8 cellular contexts compared by ENCODE assay signal in genomic region chr3:155870945-155871745, GRCh38. TPM values are rescaled to one million over a fixed set of nuclear protein-coding genes. Genes with fewer than 3 reads are reported as not detected.
A peak's percentile ranks its signal among the peaks of the same experiment; 100 is the strongest.
DNase-seq lines count a peak whose midpoint lies in the region; ATAC-seq and TF ChIP-seq lines count a peak whose summit lies in the region.

No MANE protein-coding gene starts in this region.

- H3K27me3 ChIP-seq in CD8-positive, alpha-beta memory T cell (ENCODE audit: insufficient read depth, low read length, poor library complexity, severe bottlenecking) = no peaks in the 10 kb centered on the region
- no peaks in the 10 kb centered on the region for H3K27me3 ChIP-seq in hepatocyte
- no peaks in the 10 kb centered on the region for H3K27me3 ChIP-seq in sigmoid colon

- no peaks in the 10 kb centered on the region for H3K9me2 ChIP-seq in hepatocyte (replicated peaks; ENCODE audit: insufficient read depth)

- peak overlapping the region; percentile 88 to 96 (median 94) for H3K4me3 Mint-ChIP-seq in CD8-positive, alpha-beta memory T cell
- peak overlapping the region; percentile 100 for H3K4me3 Mint-ChIP-seq in T-helper 1 cell treated with Interleukin-12 subunit alpha and Interleukin-12 subunit beta and Interleukin-4 antibody, amounts not matched to agents 30 μg/mL and 1 μg/mL, for 36 hours

- POLR2A ChIA-PET in CD8-positive, alpha-beta memory T cell (lab: Charles Lee) = interaction anchor here (1.5 to 2.9 kb wide), 3 partner anchors 9 to 66 kb away, joined by 5 to 24 read pairs (median 11); partner anchors contain the start of genes C3orf33 and SLC33A1

- peak; percentile 30 for ATAC-seq in GM19397 (IDR thresholded peaks at IDR 0.05; ENCODE audit: unreplicated experiment)
- ATAC-seq in HG03469 (IDR thresholded peaks at IDR 0.05; ENCODE audit: unreplicated experiment) = peak; percentile 8

- TF ChIP-seq CTCF in hepatocyte (IDR thresholded peaks at IDR 0.05; ENCODE audit: poor library complexity) = no peak
- no peak for TF ChIP-seq CTCF in sigmoid colon (IDR thresholded peaks at IDR 0.05)

- H3K9me3 ChIP-seq in CD8-positive, alpha-beta memory T cell (ENCODE audit: low read length) = no peaks in the 10 kb centered on the region
- H3K9me3 ChIP-seq in hepatocyte (ENCODE audit: low read depth) = no peaks in the 10 kb centered on the region
- H3K9me3 ChIP-seq in sigmoid colon = no peaks in the 10 kb centered on the region

- TF ChIP-seq POLR2A in sigmoid colon (IDR thresholded peaks at IDR 0.05) = no peak

- H2AFZ ChIP-seq in hepatocyte = peak overlapping the region; percentile 92

- H3K4me2 ChIP-seq in hepatocyte = peak overlapping the region; percentile 81

- H4K20me1 ChIP-seq in hepatocyte (ENCODE audit: insufficient read depth, poor library complexity, severe bottlenecking) = peaks cover 25% of the 10 kb centered on the region

- peaks cover 35 to 41% (median 36%) of the 10 kb centered on the region in 3 donors for H3K4me1 Mint-ChIP-seq in CD8-positive, alpha-beta memory T cell
- H3K4me1 Mint-ChIP-seq in T-helper 1 cell treated with Interleukin-12 subunit alpha and Interleukin-12 subunit beta and Interleukin-4 antibody, amounts not matched to agents 30 μg/mL and 1 μg/mL, for 36 hours (ENCODE audit: low read depth) = peaks cover 20% of the 10 kb centered on the region

- H3K27ac Mint-ChIP-seq in CD8-positive, alpha-beta memory T cell = peak overlapping the region; percentile 70 to 94 (median 89)
- H3K27ac Mint-ChIP-seq in T-helper 1 cell treated with Interleukin-12 subunit alpha and Interleukin-12 subunit beta and Interleukin-4 antibody, amounts not matched to agents 30 μg/mL and 1 μg/mL, for 36 hours = peak overlapping the region; percentile 99

- H3K4me3 ChIP-seq in CD8-positive, alpha-beta memory T cell (ENCODE audit: low read length) = peak overlapping the region; percentile 95
- H3K4me3 ChIP-seq in hepatocyte (peak overlapping the region; percentile 100), sigmoid colon (peak overlapping the region; percentile 84 to 99 (median 92))

- peaks cover 0 to 6% (median 0%) of the 10 kb centered on the region in 3 donors for H3K36me3 Mint-ChIP-seq in CD8-positive, alpha-beta memory T cell
- H3K36me3 Mint-ChIP-seq in T-helper 1 cell treated with Interleukin-12 subunit alpha and Interleukin-12 subunit beta and Interleukin-4 antibody, amounts not matched to agents 30 μg/mL and 1 μg/mL, for 36 hours (ENCODE audit: low read depth) = peaks cover 3% of the 10 kb centered on the region

- CTCF ChIA-PET in CD8-positive, alpha-beta memory T cell (lab: Charles Lee) = interaction anchor here (0.6 to 4.3 kb wide), 5 partner anchors 13 to 70 kb away, joined by 3 to 40 read pairs (median 5); partner anchors contain the start of genes C3orf33 and SLC33A1

- H3K27me3 Mint-ChIP-seq in CD8-positive, alpha-beta memory T cell = no peaks in the 10 kb centered on the region
- H3K27me3 Mint-ChIP-seq in T-helper 1 cell treated with Interleukin-12 subunit alpha and Interleukin-12 subunit beta and Interleukin-4 antibody, amounts not matched to agents 30 μg/mL and 1 μg/mL, for 36 hours (ENCODE audit: low read depth) = no peaks in the 10 kb centered on the region

- peaks cover 55% of the 10 kb centered on the region for H3K79me2 ChIP-seq in hepatocyte

- 3% methylated on average over 23 of the region's 85 CpGs for WGBS in hepatocyte (ENCODE audit: low lambda C conversion rate, missing lambda C conversion rate)
- WGBS in sigmoid colon, 2 donors = 1% methylated on average over 85 of the region's 85 CpGs

- peak; percentile 32 to 70 (median 44) for DNase-seq in CD8-positive, alpha-beta memory T cell
- DNase-seq in anterior cingulate cortex (lab: John Stamatoyannopoulos, UW) = peak in 54 of 58 donors; percentile 11 to 70 (median 46)
- DNase-seq in hepatocyte (ENCODE audit: low spot score) = peak; percentile 62
- DNase-seq in sigmoid colon = peak; percentile 82
- no peak for DNase-seq in DMS153 treated with DMSO at 0.1 percent for 48 hours (lab: John Stamatoyannopoulos, UW; ENCODE audit: unreplicated experiment)

- H3K9me3 Mint-ChIP-seq in CD8-positive, alpha-beta memory T cell = no peaks in the 10 kb centered on the region
- H3K9me3 Mint-ChIP-seq in T-helper 1 cell treated with Interleukin-12 subunit alpha and Interleukin-12 subunit beta and Interleukin-4 antibody, amounts not matched to agents 30 μg/mL and 1 μg/mL, for 36 hours = no peaks in the 10 kb centered on the region

- no peak for TF ChIP-seq EP300 in sigmoid colon (IDR thresholded peaks at IDR 0.05)

- H3K4me1 ChIP-seq in CD8-positive, alpha-beta memory T cell (ENCODE audit: insufficient read depth, low read length) = peaks cover 30% of the 10 kb centered on the region
- H3K4me1 ChIP-seq in hepatocyte (ENCODE audit: insufficient read depth) = peaks cover 22% of the 10 kb centered on the region
- peaks cover 0 to 35% (median 25%) of the 10 kb centered on the region in 4 donors for H3K4me1 ChIP-seq in sigmoid colon

- no peaks in the 10 kb centered on the region for H3K36me3 ChIP-seq in CD8-positive, alpha-beta memory T cell (ENCODE audit: insufficient read depth, low read length)
- H3K36me3 ChIP-seq in hepatocyte (replicated peaks; ENCODE audit: insufficient read depth, low read depth) (no peaks in the 10 kb centered on the region), sigmoid colon (no peaks in the 10 kb centered on the region)

- intact Hi-C loops in sigmoid colon (cut with DNase I) = loop anchor here (1.0 to 5.0 kb wide), 2 partner anchors 17 to 64 kb away; partner anchors contain the start of genes C3orf33 and SLC33A1

- peak overlapping the region; percentile 88 for H3K27ac ChIP-seq in CD8-positive, alpha-beta memory T cell (ENCODE audit: low read depth, low read length)
- H3K27ac ChIP-seq in hepatocyte (peak overlapping the region; percentile 98), sigmoid colon (peak overlapping the region; percentile 94 to 100 (median 98))

RNA-seq across cellular contexts. Expression of gene GMPS, which starts 0.7 kb away (rescaled TPM):
- 100 to 1,000 TPM; 113 to 117 TPM for total RNA-seq in CD8-positive, alpha-beta memory T cell
- 63.7 TPM for polyA plus RNA-seq in CD8-positive, alpha-beta memory T cell
- 51.5 and 55.1 TPM in 2 replicates for total RNA-seq in hepatocyte
- polyA plus RNA-seq in hepatocyte = 37.2 and 41.5 TPM in 2 replicates
- 10 to 100 TPM; 22.8 to 45.7 (median 29.0) TPM for total RNA-seq in sigmoid colon
- 10 to 100 TPM; 12.7 to 25.6 (median 14.4) TPM for polyA plus RNA-seq in sigmoid colon

RNA-seq across cellular contexts. Expression of gene SLC33A1, which starts 16.9 kb away (rescaled TPM):
- 10 to 100 TPM; 22.8 to 24.8 TPM for total RNA-seq in CD8-positive, alpha-beta memory T cell
- 19.5 TPM for polyA plus RNA-seq in CD8-positive, alpha-beta memory T cell
- total RNA-seq in hepatocyte = 46.5 and 48.6 TPM in 2 replicates
- polyA plus RNA-seq in hepatocyte = 17.8 and 20.0 TPM in 2 replicates
- total RNA-seq in sigmoid colon = 10 to 100 TPM; 14.4 to 28.2 (median 22.6) TPM
- polyA plus RNA-seq in sigmoid colon = 10 to 100 TPM in 1 of 3 donors, 1 to 10 TPM in 2; 2.8 to 11.7 (median 3.0) TPM
